In the genomic region with DNA sequence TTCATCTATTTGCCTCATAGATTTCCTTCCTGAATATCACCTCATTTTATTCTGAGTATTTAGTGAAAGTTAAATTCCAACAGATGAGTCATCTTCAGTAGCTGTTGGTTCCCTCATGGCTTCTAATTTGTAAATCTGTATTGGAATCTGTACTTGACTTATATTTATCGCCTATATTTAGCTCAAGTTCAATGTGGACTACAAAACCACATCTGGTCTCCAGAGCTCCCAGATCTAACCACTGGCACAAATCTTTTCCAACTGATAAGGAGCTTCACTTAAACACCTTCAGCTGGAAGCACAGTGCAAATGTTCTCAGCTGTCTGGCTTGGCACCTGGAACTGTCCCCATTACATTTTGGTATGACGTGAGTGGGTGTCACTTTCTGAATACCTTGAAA, we compare ENCODE assay signal across 17 cellular contexts.
A peak's percentile ranks its signal among the peaks of the same experiment; 100 is the strongest.
DNase-seq lines count a peak whose midpoint lies in the region; ATAC-seq and TF ChIP-seq lines count a peak whose summit lies in the region.
"Had no signal": no experiment of that assay in that cellular context is flagged by ENCODE, and none has a peak within 500 bp of the region (broad histone marks: within the 10 kb centered on the region; RNA-seq: fewer than 3 reads in every experiment).

No MANE protein-coding gene starts in this region.

- DNase-seq in HFFc6 (no peak), amniotic epithelial cell (ENCODE audit: low read depth) (peak; percentile 67), fibroblast of villous mesenchyme (ENCODE audit: low read depth) (peak; percentile 92), renal cortical epithelial cell (ENCODE audit: low read depth) (peak; percentile 81), NCI-H1930 (lab: John Stamatoyannopoulos, UW) (no peak), GDM1 (lab: John Stamatoyannopoulos, UW) (no peak), nephron progenitor cell (no peak)
- DNase-seq: activated CD4-positive, alpha-beta T cell treated with anti-CD3 and anti-CD28 coated beads for 1 hour; activated T-cell treated with anti-CD3 and anti-CD28 coated beads, Interleukin-2, amount 50 U/mL, for 24 hours; amygdala; COR-L47; effector CD4-positive, alpha-beta T cell; H7; MG63; small intestine had no signal

- no peak overlapping the region for H3K27ac Mint-ChIP-seq in HFFc6
- no peak overlapping the region for H3K27ac Mint-ChIP-seq in nephron progenitor cell
- H3K27ac Mint-ChIP-seq: activated T-cell treated with anti-CD3 and anti-CD28 coated beads, Interleukin-2, amount 50 U/mL, for 24 hours; neural progenitor cell had no signal

- H3K4me1 Mint-ChIP-seq in HFFc6 (ENCODE audit: low read depth) (peaks cover 50% of the 10 kb centered on the region), nephron progenitor cell (peaks cover 5% of the 10 kb centered on the region)

- no peak overlapping the region for H3K4me3 ChIP-seq in fibroblast of villous mesenchyme (ENCODE audit: low read depth, low read length)
- H3K4me3 ChIP-seq: MG63, neural progenitor cell had no signal

- H3K9me3 Mint-ChIP-seq in HFFc6 (peaks cover 17% of the 10 kb centered on the region), nephron progenitor cell (peaks cover 45% of the 10 kb centered on the region)

- no peak for ATAC-seq in HG02870 (IDR thresholded peaks at IDR 0.05; ENCODE audit: unreplicated experiment)

- TF ChIP-seq CTCF in HFFc6 (IDR thresholded peaks at IDR 0.05) (no peak), fibroblast of villous mesenchyme (IDR thresholded peaks at IDR 0.05; ENCODE audit: insufficient read depth, low read depth, low read length) (no peak), nephron progenitor cell (IDR thresholded peaks at IDR 0.05) (no peak)

- peaks cover 45% of the 10 kb centered on the region for H3K36me3 Mint-ChIP-seq in HFFc6 (ENCODE audit: low read depth)
- H3K36me3 Mint-ChIP-seq in nephron progenitor cell (ENCODE audit: low read depth) = peaks cover 5% of the 10 kb centered on the region

- H3K4me3 Mint-ChIP-seq in HFFc6 (peak overlapping the region; percentile 2; the same call in 1 of the 2 replicates), nephron progenitor cell (no peak overlapping the region)
- H3K4me3 Mint-ChIP-seq: activated T-cell treated with anti-CD3 and anti-CD28 coated beads, Interleukin-2, amount 50 U/mL, for 24 hours; neural progenitor cell had no signal

- peaks cover 2% of the 10 kb centered on the region; the same call in 1 of the 2 replicates for H3K27me3 Mint-ChIP-seq in HFFc6 (ENCODE audit: insufficient read depth)
- peaks cover 3% of the 10 kb centered on the region for H3K27me3 Mint-ChIP-seq in nephron progenitor cell (ENCODE audit: low read depth, poor library complexity)

Comparison
In these comparisons a context has a peak if more than half of its experiments do, and no peak if none do; other contexts are left out.
1. DNase-seq: peak in amniotic epithelial cell (single experiment), fibroblast of villous mesenchyme (single experiment) and renal cortical epithelial cell (single experiment); none in HFFc6 (single experiment), NCI-H1930 (0 of 2), GDM1 (single experiment) and nephron progenitor cell (single experiment).